Comparison of ENCODE assay signal across 8 cellular contexts in genomic region chr15:76973362-76973743, GRCh38. TPM values are rescaled to one million over a fixed set of nuclear protein-coding genes. Genes with fewer than 3 reads are reported as not detected.
A peak's percentile ranks its signal among the peaks of the same experiment; 100 is the strongest.
DNase-seq lines count a peak whose midpoint lies in the region; ATAC-seq, FAIRE-seq and TF ChIP-seq lines count a peak whose summit lies in the region.

No MANE protein-coding gene starts in this region.

- peak overlapping the region; percentile 85 to 86 for H3K27ac ChIP-seq in ascending aorta
- no peak overlapping the region for H3K27ac ChIP-seq in keratinocyte (ENCODE audit: control insufficient read depth, insufficient read depth, low read length)

- no peak overlapping the region for H2AFZ ChIP-seq in keratinocyte (ENCODE audit: control insufficient read depth, low read length)

- H3K27me3 ChIP-seq in ascending aorta: no peaks in the 10 kb centered on the region
- H3K27me3 ChIP-seq in keratinocyte (ENCODE audit: control insufficient read depth, extremely low read depth, insufficient read depth, low read length): no peaks in the 10 kb centered on the region

- H3K4me3 ChIP-seq in ascending aorta: peak overlapping the region; percentile 42 to 49
- no peak overlapping the region for H3K4me3 ChIP-seq in keratinocyte (ENCODE audit: control insufficient read depth in 2 of 3, extremely low read depth in 1 of 3, insufficient read depth in 2 of 3, low read depth in 1 of 3, low read length in 3 of 3)

- no peak overlapping the region for H3K4me2 ChIP-seq in keratinocyte (ENCODE audit: control insufficient read depth, extremely low read depth, insufficient read depth, low read depth, low read length)

- H4K20me1 ChIP-seq in keratinocyte (ENCODE audit: control insufficient read depth, extremely low read depth, insufficient read depth, low read length): no peaks in the 10 kb centered on the region

- no peak for ATAC-seq in HG02610 (IDR thresholded peaks at IDR 0.05; ENCODE audit: unreplicated experiment)

- dilution Hi-C loops in keratinocyte (cut with MboI; ENCODE audit: extremely low pct_ligation_motif_present, low sequenced_read_pairs): no loop called here

- H3K36me3 ChIP-seq in ascending aorta (no peaks in the 10 kb centered on the region), keratinocyte (ENCODE audit: control insufficient read depth in 2 of 2, extremely low read depth in 1 of 2, insufficient read depth in 2 of 2, low read length in 2 of 2) (no peaks in the 10 kb centered on the region)

- H3K9ac ChIP-seq in keratinocyte (ENCODE audit: control insufficient read depth, extremely low read depth, insufficient read depth, low read length): no peak overlapping the region

- no peaks in the 10 kb centered on the region for H3K9me1 ChIP-seq in keratinocyte (ENCODE audit: control insufficient read depth, extremely low read depth, insufficient read depth, low read length)

- no peaks in the 10 kb centered on the region for H3K79me2 ChIP-seq in keratinocyte (ENCODE audit: control insufficient read depth, insufficient read depth, low read length)

- no peak for FAIRE-seq in keratinocyte (lab: Jason Lieb, UNC)

- TF ChIP-seq CTCF in ascending aorta (IDR thresholded peaks at IDR 0.05) (peak; percentile 65 to 80 (median 78)), keratinocyte (optimal IDR thresholded peaks at IDR 0.05 in 1 of 3, IDR thresholded peaks at IDR 0.05 in 1 of 3, conservative IDR thresholded peaks at IDR 0.05 in 1 of 3; ENCODE audit: extremely low read depth in 1 of 3, insufficient read depth in 2 of 3, low read length in 3 of 3) (peak; percentile 52 to 78 (median 53))

- H3K4me1 ChIP-seq in ascending aorta (peaks cover 4 to 14% of the 10 kb centered on the region in 2 donors), keratinocyte (ENCODE audit: control insufficient read depth, extremely low read depth, insufficient read depth, low read length) (peaks cover 8% of the 10 kb centered on the region)

- intact Hi-C loops in ascending aorta (cut with DNase I): loop anchor here (1.0 to 2.0 kb wide), 2 partner anchors 21 to 570 kb away; partner anchors contain the start of gene PSTPIP1

- H3K9me3 ChIP-seq in ascending aorta (no peaks in the 10 kb centered on the region), keratinocyte (ENCODE audit: control insufficient read depth, low read depth, low read length) (no peaks in the 10 kb centered on the region)

- DNase-seq in activated gamma-delta T cell treated with Interleukin-2 at 50 U/mL for 16 hours: peak; percentile 67
- no peak for DNase-seq in activated gamma-delta T cell (lab: John Stamatoyannopoulos, UW)
- peak; percentile 51 for DNase-seq in SKM-1 treated with dmso at 0.1 percent for 144 hours (lab: John Stamatoyannopoulos, UW; ENCODE audit: unreplicated experiment)
- no peak for DNase-seq in ascending aorta (ENCODE audit: low spot score in 2 of 2)
- DNase-seq in keratinocyte (ENCODE audit: low read depth, low spot score): no peak
- peak; percentile 43 to 53 for DNase-seq in stimulated activated CD8-positive, alpha-beta memory T cell treated with anti-CD3 and anti-CD28 coated beads, Interleukin-7, amount 100 ng/mL, for 4 hours (ENCODE audit: low read depth in 2 of 2)
- no peak for DNase-seq in DMS79 treated with DMSO at 0.1 percent for 48 hours (lab: John Stamatoyannopoulos, UW)

RNA-seq across cellular contexts. Expression of gene PSTPIP1, which starts 21.6 kb away (rescaled TPM):
- total RNA-seq in ascending aorta: 14.6 TPM
- 9.6 to 11.2 TPM (median 10.0 TPM) in 3 replicates for polyA plus RNA-seq in keratinocyte
- 2.0 TPM for polyA plus RNA-seq in keratinocyte (2011; ENCODE audit: low read depth)
- polyA plus RNA-seq in keratinocyte (2011; cell fraction: cytosol; rRNA removed): 4.7 and 9.5 TPM in 2 replicates
- 25.7 and 27.3 TPM in 2 replicates for polyA plus RNA-seq in keratinocyte (2011; cell fraction: nucleus; rRNA removed)
- 1.2 and 15.6 TPM in 2 replicates for polyA plus RNA-seq in keratinocyte (2012; ENCODE audit: low replicate concordance)
- polyA minus RNA-seq in keratinocyte: 6.3 to 22.0 TPM (median 10.0 TPM) in 3 replicates
- polyA minus RNA-seq in keratinocyte (2011; cell fraction: cytosol; rRNA and poly(A)+ RNA removed): 13.6 TPM
- 9.9 and 10.3 TPM in 2 replicates for polyA minus RNA-seq in keratinocyte (2011; cell fraction: nucleus; rRNA and poly(A)+ RNA removed)

RNA-seq across cellular contexts. Expression of gene RCN2, which starts 41.8 kb away (rescaled TPM):
- 65.5 TPM for total RNA-seq in ascending aorta
- polyA plus RNA-seq in keratinocyte: 52.6 to 118 TPM (median 59.6 TPM) in 3 replicates
- polyA plus RNA-seq in keratinocyte (2011; ENCODE audit: low read depth): 383 TPM
- 45.9 and 83.2 TPM in 2 replicates for polyA plus RNA-seq in keratinocyte (2011; cell fraction: cytosol; rRNA removed)
- 51.6 and 81.1 TPM in 2 replicates for polyA plus RNA-seq in keratinocyte (2011; cell fraction: nucleus; rRNA removed)
- polyA plus RNA-seq in keratinocyte (2012; ENCODE audit: low replicate concordance): 37.7 and 49.6 TPM in 2 replicates
- 3.3 to 20.6 TPM (median 6.3 TPM) in 3 replicates for polyA minus RNA-seq in keratinocyte
- polyA minus RNA-seq in keratinocyte (2011; cell fraction: cytosol; rRNA and poly(A)+ RNA removed): 34.7 TPM
- 17.1 and 25.2 TPM in 2 replicates for polyA minus RNA-seq in keratinocyte (2011; cell fraction: nucleus; rRNA and poly(A)+ RNA removed)

Comparison
In these comparisons a context has a peak if more than half of its experiments do, and no peak if none do; other contexts are left out.
1. DNase-seq: peak in activated gamma-delta T cell treated with Interleukin-2 at 50 U/mL for 16 hours (single experiment), SKM-1 treated with dmso at 0.1 percent for 144 hours (single experiment) and stimulated activated CD8-positive, alpha-beta memory T cell treated with anti-CD3 and anti-CD28 coated beads, Interleukin-7, amount 100 ng/mL, for 4 hours (2 of 2); none in activated gamma-delta T cell (single experiment), ascending aorta (0 of 2), keratinocyte (single experiment) and DMS79 treated with DMSO at 0.1 percent for 48 hours (single experiment).
2. H3K4me3 ChIP-seq: peak in ascending aorta (2 of 2); none in keratinocyte (0 of 3).